27 cellular contexts compared by ENCODE assay signal in genomic region chr14:28536889-28537288, GRCh38.
A peak's percentile ranks its signal among the peaks of the same experiment; 100 is the strongest.
DNase-seq lines count a peak whose midpoint lies in the region; ATAC-seq, FAIRE-seq and TF ChIP-seq lines count a peak whose summit lies in the region.
"Had no signal": no experiment of that assay in that cellular context is flagged by ENCODE, and none has a peak within 500 bp of the region (broad histone marks: within the 10 kb centered on the region; RNA-seq: fewer than 3 reads in every experiment).

No MANE protein-coding gene starts in this region.

- H3K9me3 ChIP-seq in HepG2 (ENCODE audit: low read length): peaks cover 97% of the 10 kb centered on the region
- H3K9me3 ChIP-seq in right lobe of liver: no peaks in the 10 kb centered on the region
- H3K9me3 ChIP-seq in IMR-90 (ENCODE audit: control insufficient read depth, insufficient read depth, low read length): peaks cover 8% of the 10 kb centered on the region
- peaks cover 0 to 1% of the 10 kb centered on the region in 2 donors for H3K9me3 ChIP-seq in neuronal stem cell (replicated peaks in 1 of 2; ENCODE audit: control insufficient read depth in 2 of 2, insufficient read depth in 1 of 2, low read depth in 1 of 2, low read length in 2 of 2)
- H3K9me3 ChIP-seq: BE2C had no signal

- H3K27me3 ChIP-seq in HepG2 (ENCODE audit: control insufficient read depth in 1 of 2, insufficient read depth in 2 of 2, low read length in 2 of 2) (no peaks in the 10 kb centered on the region), right lobe of liver (no peaks in the 10 kb centered on the region), IMR-90 (ENCODE audit: control insufficient read depth, insufficient read depth, low read length) (no peaks in the 10 kb centered on the region), neuronal stem cell (ENCODE audit: control insufficient read depth in 3 of 3, insufficient read depth in 3 of 3, low read depth in 1 of 3, low read length in 3 of 3) (no peaks in the 10 kb centered on the region), dorsolateral prefrontal cortex (no peaks in the 10 kb centered on the region)
- H3K27me3 ChIP-seq: BE2C, BLaER1 had no signal

- DNase-seq in HepG2 (ENCODE audit: low spot score): no peak
- DNase-seq in right lobe of liver: no peak
- no peak for DNase-seq in HTR-8/SVneo (ENCODE audit: insufficient read length, low spot score)
- no peak for DNase-seq in IMR-90
- DNase-seq in neuronal stem cell (ENCODE audit: low spot score): no peak
- DNase-seq in HuH-7.5 (ENCODE audit: low spot score): no peak
- no peak for DNase-seq in dorsolateral prefrontal cortex
- no peak for DNase-seq in GM10266 (ENCODE audit: extremely low spot score)
- DNase-seq: 8988T; ACHN; BE2C; C1 segment of cervical spinal cord; CD4-positive, alpha-beta memory T cell; CD4-positive, CD25-positive, alpha-beta regulatory T cell; CD8-positive, alpha-beta memory T cell; COR-L47; DMS 273 treated with DMSO at 0.1 percent for 48 hours; DMS153; DMS53; DMS79; DND-41; EL; GDM1 had no signal

- TF ChIP-seq EP300 in HepG2 (IDR thresholded peaks at IDR 0.05; ENCODE audit: low read depth in 2 of 2, low read length in 2 of 2) (no peak), HepG2 (CRISPR knock-in tag; IDR thresholded peaks at IDR 0.05; ENCODE audit: borderline replicate concordance) (no peak)

- H3K36me3 ChIP-seq in HepG2 (replicated peaks in 1 of 2; ENCODE audit: control insufficient read depth in 1 of 2, insufficient read depth in 2 of 2, low read length in 2 of 2) (no peaks in the 10 kb centered on the region), right lobe of liver (no peaks in the 10 kb centered on the region), IMR-90 (ENCODE audit: control insufficient read depth, insufficient read depth, low read length) (no peaks in the 10 kb centered on the region), neuronal stem cell (replicated peaks in 1 of 2; ENCODE audit: control insufficient read depth in 2 of 2, insufficient read depth in 2 of 2, low read length in 2 of 2) (no peaks in the 10 kb centered on the region)
- H3K36me3 ChIP-seq: BE2C, BLaER1 had no signal

- H3K56ac ChIP-seq in IMR-90 (ENCODE audit: extremely low read depth, insufficient read depth, low read length): no peak overlapping the region

- H3K9ac ChIP-seq in HepG2 (ENCODE audit: insufficient read depth, low read depth, low read length): no peak overlapping the region
- no peak overlapping the region for H3K9ac ChIP-seq in IMR-90 (ENCODE audit: low read depth, low read length)
- H3K9ac ChIP-seq in neuronal stem cell (ENCODE audit: low read depth, low read length, poor library complexity): no peak overlapping the region
- H3K9ac ChIP-seq: BLaER1 had no signal

- no peak overlapping the region for H4K5ac ChIP-seq in IMR-90 (ENCODE audit: low read depth, low read length)

- dilution Hi-C loops in IMR-90 (cut with HindIII; ENCODE audit: low sequenced_read_pairs, unreplicated experiment): no loop called here

- no peaks in the 10 kb centered on the region for H4K20me1 ChIP-seq in HepG2 (ENCODE audit: insufficient read depth, low read length)
- no peaks in the 10 kb centered on the region for H4K20me1 ChIP-seq in IMR-90 (ENCODE audit: insufficient read depth, low read length)
- H4K20me1 ChIP-seq: BLaER1 had no signal

- no peak for ATAC-seq in HepG2
- no peak for ATAC-seq in right lobe of liver
- no peak for ATAC-seq in IMR-90 (ENCODE audit: low read depth)

- H4K8ac ChIP-seq in IMR-90 (ENCODE audit: low read depth in 2 of 2, low read length in 2 of 2) (no peak overlapping the region), neuronal stem cell (ENCODE audit: low read depth, low read length) (no peak overlapping the region)

- TF ChIP-seq RAD21 in HepG2 (CRISPR knock-in tag; IDR thresholded peaks at IDR 0.05): no peak
- no peak for TF ChIP-seq RAD21 in IMR-90 (IDR thresholded peaks at IDR 0.05; ENCODE audit: low read length)

- 1% methylated on average over 5 of the region's 5 CpGs for WGBS in HepG2 (ENCODE audit: low lambda C conversion rate)
- WGBS in right lobe of liver (ENCODE audit: insufficient coverage, low coverage, low lambda C conversion rate, missing lambda C conversion rate): 61% methylated on average over 2 of the region's 5 CpGs
- 60% methylated on average over 4 of the region's 5 CpGs; no CpG with 5 or more reads in 1 of the 2 experiments for WGBS in IMR-90 (ENCODE audit: extremely low coverage in 2 of 2, insufficient read length in 1 of 2), 2 experiments
- WGBS in neuronal stem cell (ENCODE audit: extremely low coverage in 2 of 2, insufficient read length in 2 of 2, insufficient replicate concordance in 1 of 2), 2 donors: no CpG with 5 or more reads among the region's 5 CpGs

- H3K79me2 ChIP-seq in HepG2 (ENCODE audit: insufficient read depth, low read length): no peaks in the 10 kb centered on the region

- H3K18ac ChIP-seq in IMR-90 (ENCODE audit: low read depth, low read length) (no peak overlapping the region), neuronal stem cell (ENCODE audit: low read length) (no peak overlapping the region)

- H2BK5ac ChIP-seq in IMR-90 (ENCODE audit: low read depth, low read length, poor library complexity, severe bottlenecking): no peak overlapping the region
- no peak overlapping the region for H2BK5ac ChIP-seq in neuronal stem cell (ENCODE audit: low read length)

- no peak for TF ChIP-seq POLR2A in HepG2 (IDR thresholded peaks at IDR 0.05; ENCODE audit: insufficient read depth in 1 of 2, low read depth in 2 of 2, low read length in 2 of 2)
- TF ChIP-seq POLR2A in right lobe of liver (IDR thresholded peaks at IDR 0.05): no peak
- TF ChIP-seq POLR2A in IMR-90 (IDR thresholded peaks at IDR 0.05; ENCODE audit: low read depth, low read length): no peak

- H3K4me3 ChIP-seq in HepG2 (replicated peaks in 1 of 3; ENCODE audit: insufficient read depth in 1 of 3, low read depth in 2 of 3, low read length in 3 of 3): no peak overlapping the region
- no peak overlapping the region for H3K4me3 ChIP-seq in right lobe of liver
- H3K4me3 ChIP-seq in IMR-90 (ENCODE audit: insufficient read depth, low read depth, low read length): no peak overlapping the region
- no peak overlapping the region for H3K4me3 ChIP-seq in neuronal stem cell (ENCODE audit: low read length in 2 of 2)
- no peak overlapping the region for H3K4me3 ChIP-seq in dorsolateral prefrontal cortex
- H3K4me3 ChIP-seq: BLaER1 had no signal

- TF ChIP-seq CTCF in HepG2 (CRISPR knock-in tag; IDR thresholded peaks at IDR 0.05) (no peak), right lobe of liver (IDR thresholded peaks at IDR 0.05) (no peak), IMR-90 (conservative IDR thresholded peaks at IDR 0.05; ENCODE audit: low read depth, low read length) (no peak), dorsolateral prefrontal cortex (IDR thresholded peaks at IDR 0.05 in 54 of 56, conservative IDR thresholded peaks at IDR 0.05 in 2 of 56; ENCODE audit: low read depth in 1 of 56, partially characterized antibody in 56 of 56) (no peak), GM10266 (IDR thresholded peaks at IDR 0.05; ENCODE audit: control insufficient read depth, insufficient read depth, low read depth, missing control alignments) (no peak)

- H2AK9ac ChIP-seq in IMR-90 (replicated peaks; ENCODE audit: low read depth, low read length, poor library complexity): no peak overlapping the region

- H2BK15ac ChIP-seq in IMR-90 (ENCODE audit: low read depth, low read length) (no peak overlapping the region), neuronal stem cell (ENCODE audit: low read length) (no peak overlapping the region)

- H3K79me1 ChIP-seq in IMR-90 (ENCODE audit: low read depth in 1 of 2, low read length in 2 of 2) (no peaks in the 10 kb centered on the region), neuronal stem cell (ENCODE audit: low read depth, low read length) (no peaks in the 10 kb centered on the region)

- H2BK12ac ChIP-seq in neuronal stem cell (ENCODE audit: low read length): no peak overlapping the region

- H2BK120ac ChIP-seq in IMR-90 (ENCODE audit: low read depth, low read length) (no peak overlapping the region), neuronal stem cell (ENCODE audit: low read depth, low read length) (no peak overlapping the region)

- H3K14ac ChIP-seq in IMR-90 (replicated peaks; ENCODE audit: low read depth, low read length): no peak overlapping the region
- peak overlapping the region; percentile 9 for H3K14ac ChIP-seq in neuronal stem cell (ENCODE audit: low read length)

- no peaks in the 10 kb centered on the region for H3K4me1 ChIP-seq in HepG2 (ENCODE audit: insufficient read depth, low read length)
- no peaks in the 10 kb centered on the region for H3K4me1 ChIP-seq in right lobe of liver
- H3K4me1 ChIP-seq in IMR-90 (ENCODE audit: control insufficient read depth, insufficient read depth, low read length): no peaks in the 10 kb centered on the region
- no peaks in the 10 kb centered on the region for H3K4me1 ChIP-seq in neuronal stem cell (ENCODE audit: control insufficient read depth in 2 of 2, insufficient read depth in 1 of 2, low read depth in 1 of 2, low read length in 2 of 2)
- H3K4me1 ChIP-seq: BE2C, BLaER1 had no signal

- H3K4ac ChIP-seq in IMR-90 (ENCODE audit: low read depth, low read length) (no peak overlapping the region), neuronal stem cell (ENCODE audit: low read length) (no peak overlapping the region)

- CTCF ChIA-PET in HepG2 (lab: Yijun Ruan, JAX; ENCODE audit: low intra/inter-chr PET ratio, low total read pairs): no interaction called here
- CTCF ChIA-PET in IMR-90 (lab: Yijun Ruan, JAX): no interaction called here

- POLR2A ChIA-PET in HepG2 (lab: Yijun Ruan, JAX): no interaction called here
- POLR2A ChIA-PET in IMR-90 (lab: Charles Lee; ENCODE audit: unreplicated experiment): no interaction called here

- no peak overlapping the region for H2BK20ac ChIP-seq in IMR-90 (ENCODE audit: low read depth, low read length)

- H3K9me1 ChIP-seq in IMR-90 (ENCODE audit: insufficient read depth, low read length): no peaks in the 10 kb centered on the region

- BruUV-seq in HepG2 (replicated peaks; lab: Mats Ljungman, UMichigan) (no TSS peak), IMR-90 (replicated peaks; lab: Mats Ljungman, UMichigan) (no TSS peak)

- no peak overlapping the region for H2AFZ ChIP-seq in HepG2 (ENCODE audit: low read length)
- peak overlapping the region; percentile 16 for H2AFZ ChIP-seq in IMR-90 (replicated peaks; ENCODE audit: low read length, poor library complexity)
- no peak overlapping the region for H2AFZ ChIP-seq in neuronal stem cell (ENCODE audit: low read length)

- FAIRE-seq in HepG2 (lab: Jason Lieb, UNC) (no peak), HTR-8/SVneo (lab: Jason Lieb, UNC) (peak; percentile 36)
- FAIRE-seq: A204.1, GM12891, GM19239 had no signal

- no peak overlapping the region for H3K4me2 ChIP-seq in HepG2 (ENCODE audit: low read depth, low read length)
- no peak overlapping the region for H3K4me2 ChIP-seq in IMR-90 (ENCODE audit: low read depth, low read length)
- H3K4me2 ChIP-seq in neuronal stem cell (ENCODE audit: insufficient read depth, low read length, poor library complexity, severe bottlenecking): no peak overlapping the region
- H3K4me2 ChIP-seq: BLaER1 had no signal

- H2AK5ac ChIP-seq in IMR-90 (ENCODE audit: low read depth, low read length) (no peak overlapping the region), neuronal stem cell (ENCODE audit: low read depth, low read length) (no peak overlapping the region)

- no peak overlapping the region for H4K91ac ChIP-seq in IMR-90 (ENCODE audit: insufficient read depth, low read depth, low read length)
- no peak overlapping the region for H4K91ac ChIP-seq in neuronal stem cell (ENCODE audit: low read depth, low read length, poor library complexity)

- intact Hi-C loops in HepG2 (cut with micrococcal nuclease; ENCODE audit: unreplicated experiment) (no loop called here), right lobe of liver (cut with DNase I) (no loop called here), IMR-90 (cut with micrococcal nuclease) (no loop called here), dorsolateral prefrontal cortex (cut with DNase I) (no loop called here)

- in situ Hi-C loops in HepG2 (cut with HindIII; ENCODE audit: extremely low pct_ligation_motif_present, low pct_unique_long_range_greater_than_20kb): no loop called here
- in situ Hi-C loops in IMR-90 (cut with MboI; ENCODE audit: low sequenced_read_pairs): no loop called here

- H3K27ac ChIP-seq in HepG2 (ENCODE audit: extremely low read length, insufficient read depth, low read length) (no peak overlapping the region), right lobe of liver (no peak overlapping the region), IMR-90 (ENCODE audit: insufficient read depth, low read length) (no peak overlapping the region), neuronal stem cell (replicated peaks; ENCODE audit: low read length) (no peak overlapping the region), dorsolateral prefrontal cortex (no peak overlapping the region)
- H3K27ac ChIP-seq: BLaER1 had no signal

- H3K23ac ChIP-seq in IMR-90 (ENCODE audit: low read depth, low read length): no peak overlapping the region
- H3K23ac ChIP-seq in neuronal stem cell (ENCODE audit: low read depth, low read length, poor library complexity): no peak overlapping the region
